ENCODE assay signal across 21 cellular contexts in genomic region chr2:85199692-85200091, GRCh38.
DNase-seq lines count a peak whose midpoint lies in the region; ATAC-seq and TF ChIP-seq lines count a peak whose summit lies in the region.
"Had no signal": no experiment of that assay in that cellular context is flagged by ENCODE, and none has a peak within 500 bp of the region (broad histone marks: within the 10 kb centered on the region; RNA-seq: fewer than 3 reads in every experiment).

No MANE protein-coding gene starts in this region.

- no peak overlapping the region for H4K5ac ChIP-seq in IMR-90 (ENCODE audit: low read depth, low read length)

- no peaks in the 10 kb centered on the region for H3K9me3 Mint-ChIP-seq in nephron
- H3K9me3 Mint-ChIP-seq in naive thymus-derived CD4-positive, alpha-beta T cell: no peaks in the 10 kb centered on the region

- H3K23ac ChIP-seq in IMR-90 (ENCODE audit: low read depth, low read length): no peak overlapping the region

- H2BK5ac ChIP-seq in IMR-90 (ENCODE audit: low read depth, low read length, poor library complexity, severe bottlenecking): no peak overlapping the region

- no peak overlapping the region for H4K91ac ChIP-seq in IMR-90 (ENCODE audit: insufficient read depth, low read depth, low read length)

- CTCF ChIA-PET in IMR-90 (lab: Yijun Ruan, JAX): interaction anchor here (1.5 kb wide), 1 partner anchor 11 kb away, joined by 4 read pairs; no protein-coding TSS in a partner anchor
- CTCF ChIA-PET in PC-3 (lab: Charles Lee): no interaction called here
- CTCF ChIA-PET in naive thymus-derived CD4-positive, alpha-beta T cell (lab: Charles Lee): interaction anchor here (0.6 kb wide), 1 partner anchor 1177 kb away, joined by 5 read pairs; no protein-coding TSS in a partner anchor

- H2AK5ac ChIP-seq in IMR-90 (ENCODE audit: low read depth, low read length): no peak overlapping the region

- no peak overlapping the region for H3K14ac ChIP-seq in IMR-90 (replicated peaks; ENCODE audit: low read depth, low read length)

- TF ChIP-seq RAD21 in IMR-90 (IDR thresholded peaks at IDR 0.05; ENCODE audit: low read length): no peak

- H3K27me3 Mint-ChIP-seq in nephron (ENCODE audit: low read depth): no peaks in the 10 kb centered on the region
- H3K27me3 Mint-ChIP-seq in naive thymus-derived CD4-positive, alpha-beta T cell: peaks cover 0 to 15% (median 8%) of the 10 kb centered on the region in 5 donors

- H3K4me1 ChIP-seq in IMR-90 (ENCODE audit: control insufficient read depth, insufficient read depth, low read length): peaks cover 2% of the 10 kb centered on the region; the same call in 1 of the 2 replicates
- H3K4me1 ChIP-seq in PC-3 (ENCODE audit: insufficient read depth, low read length): no peaks in the 10 kb centered on the region
- no peaks in the 10 kb centered on the region for H3K4me1 ChIP-seq in naive thymus-derived CD4-positive, alpha-beta T cell (ENCODE audit: control insufficient read depth in 2 of 2, insufficient read depth in 2 of 2, low read length in 2 of 2)
- H3K4me1 ChIP-seq: A549 had no signal

- dilution Hi-C loops in IMR-90 (cut with HindIII; ENCODE audit: low sequenced_read_pairs, unreplicated experiment): no loop called here

- H2AFZ ChIP-seq in IMR-90 (replicated peaks; ENCODE audit: low read length, poor library complexity) (no peak overlapping the region), PC-3 (ENCODE audit: low read length) (no peak overlapping the region)

- H3K4me1 Mint-ChIP-seq in nephron: peaks cover 25% of the 10 kb centered on the region
- no peaks in the 10 kb centered on the region for H3K4me1 Mint-ChIP-seq in naive thymus-derived CD4-positive, alpha-beta T cell
- H3K4me1 Mint-ChIP-seq: CD14-positive monocyte had no signal

- peaks cover 29% of the 10 kb centered on the region; the same call in 1 of the 2 replicates for H4K20me1 ChIP-seq in IMR-90 (ENCODE audit: insufficient read depth, low read length)
- no peaks in the 10 kb centered on the region for H4K20me1 ChIP-seq in PC-3 (ENCODE audit: low read length)

- H3K36me3 ChIP-seq in IMR-90 (ENCODE audit: control insufficient read depth, insufficient read depth, low read length): no peaks in the 10 kb centered on the region
- no peaks in the 10 kb centered on the region for H3K36me3 ChIP-seq in PC-3 (ENCODE audit: low read depth, low read length)
- H3K36me3 ChIP-seq in naive thymus-derived CD4-positive, alpha-beta T cell (ENCODE audit: control insufficient read depth in 2 of 3, insufficient read depth in 3 of 3, low read length in 3 of 3): no peaks in the 10 kb centered on the region

- no peaks in the 10 kb centered on the region for H3K79me2 ChIP-seq in PC-3 (ENCODE audit: low read length)

- H3K4me3 Mint-ChIP-seq in nephron: no peak overlapping the region
- H3K4me3 Mint-ChIP-seq in naive thymus-derived CD4-positive, alpha-beta T cell: no peak overlapping the region
- H3K4me3 Mint-ChIP-seq: CD14-positive monocyte had no signal

- peaks cover 39 to 57% of the 10 kb centered on the region in 2 experiments for H3K79me1 ChIP-seq in IMR-90 (ENCODE audit: low read depth in 1 of 2, low read length in 2 of 2)

- intact Hi-C loops in IMR-90 (cut with micrococcal nuclease): no loop called here
- intact Hi-C loops in PC-3 (cut with micrococcal nuclease): no loop called here
- intact Hi-C loops in naive thymus-derived CD4-positive, alpha-beta T cell (cut with micrococcal nuclease): no loop called here

- H3K27ac Mint-ChIP-seq in nephron: peak overlapping the region; percentile 6 to 47 (median 12)
- no peak overlapping the region for H3K27ac Mint-ChIP-seq in naive thymus-derived CD4-positive, alpha-beta T cell
- H3K27ac Mint-ChIP-seq: CD14-positive monocyte had no signal

- no peak overlapping the region for H3K27ac ChIP-seq in IMR-90 (ENCODE audit: insufficient read depth, low read length)
- H3K27ac ChIP-seq in PC-3 (ENCODE audit: low read length): no peak overlapping the region
- no peak overlapping the region for H3K27ac ChIP-seq in naive thymus-derived CD4-positive, alpha-beta T cell (ENCODE audit: low read depth, low read length)
- H3K27ac ChIP-seq: A549, HL-60, RWPE1 had no signal

- no peak overlapping the region for H3K18ac ChIP-seq in IMR-90 (ENCODE audit: low read depth, low read length)

- H3K9me2 ChIP-seq in PC-3 (replicated peaks; ENCODE audit: low read length): no peaks in the 10 kb centered on the region

- H2AK9ac ChIP-seq in IMR-90 (replicated peaks; ENCODE audit: low read depth, low read length, poor library complexity): no peak overlapping the region

- no peak overlapping the region for H4K8ac ChIP-seq in IMR-90 (ENCODE audit: low read depth in 2 of 2, low read length in 2 of 2)

- TF ChIP-seq POLR2A in IMR-90 (IDR thresholded peaks at IDR 0.05; ENCODE audit: low read depth, low read length): no peak

- DNase-seq in AG09319 (ENCODE audit: extremely low read depth, low read depth) (peak; percentile 15), IMR-90 (peak; percentile 29), fibroblast of mammary gland (ENCODE audit: low read depth) (peak; percentile 25), PC-3 (no peak), NCI-H1105 (lab: John Stamatoyannopoulos, UW) (no peak)
- DNase-seq in stimulated activated CD4-positive, alpha-beta T cell treated with anti-CD3 and anti-CD28 coated beads, Interleukin-15, amount 100 ng/mL, for 24 hours: no peak
- DNase-seq in naive thymus-derived CD4-positive, alpha-beta T cell: no peak
- DNase-seq: AML-193, DMS 273 treated with DMSO at 0.1 percent for 48 hours, GF-D8, MV-4-11, NCI-H1417 treated with DMSO at 0.1 percent for 48 hours, NCI-H1930, NCI-H446 treated with DMSO at 0.1 percent for 48 hours, OCI-M1 had no signal

- WGBS in IMR-90 (ENCODE audit: extremely low coverage in 2 of 2, insufficient read length in 1 of 2), 2 experiments: 100% methylated on average over 1 of the region's 3 CpGs; no CpG with 5 or more reads in 1 of the 2 experiments

- H3K36me3 Mint-ChIP-seq in nephron (ENCODE audit: low read depth): peaks cover 4% of the 10 kb centered on the region
- no peaks in the 10 kb centered on the region for H3K36me3 Mint-ChIP-seq in naive thymus-derived CD4-positive, alpha-beta T cell
- H3K36me3 Mint-ChIP-seq: CD14-positive monocyte had no signal

- no peak overlapping the region for H2BK15ac ChIP-seq in IMR-90 (ENCODE audit: low read depth, low read length)

- no peaks in the 10 kb centered on the region for H3F3A ChIP-seq in PC-3 (ENCODE audit: low read length, unreplicated experiment)

- H2BK20ac ChIP-seq in IMR-90 (ENCODE audit: low read depth, low read length): no peak overlapping the region

- H3K4me2 ChIP-seq in IMR-90 (ENCODE audit: low read depth, low read length): no peak overlapping the region
- H3K4me2 ChIP-seq in PC-3 (ENCODE audit: low read length): no peak overlapping the region
- H3K4me2 ChIP-seq: A549 had no signal

- POLR2A ChIA-PET in IMR-90 (lab: Charles Lee; ENCODE audit: unreplicated experiment): interaction anchor here (0.5 kb wide), 1 partner anchor 24 kb away, joined by 5 read pairs; no protein-coding TSS in a partner anchor
- POLR2A ChIA-PET in PC-3 (lab: Charles Lee; ENCODE audit: unreplicated experiment): no interaction called here
- POLR2A ChIA-PET in naive thymus-derived CD4-positive, alpha-beta T cell (lab: Charles Lee): no interaction called here

- 0 out of 2 replicates have a peak, but pooled peaks cover 2% of the 10 kb centered on the region for H3K9me1 ChIP-seq in IMR-90 (ENCODE audit: insufficient read depth, low read length)

- H3K9ac ChIP-seq in IMR-90 (ENCODE audit: low read depth, low read length) (no peak overlapping the region), PC-3 (ENCODE audit: low read length) (no peak overlapping the region)

- TF ChIP-seq CTCF in AG09319 (IDR thresholded peaks at IDR 0.05; ENCODE audit: low read depth, low read length) (no peak), IMR-90 (conservative IDR thresholded peaks at IDR 0.05; ENCODE audit: low read depth, low read length) (no peak), fibroblast of mammary gland (conservative IDR thresholded peaks at IDR 0.05; ENCODE audit: control insufficient read depth, insufficient read depth, low read depth, low read length) (no peak), nephron (IDR thresholded peaks at IDR 0.05; ENCODE audit: unreplicated experiment in 3 of 3) (no peak), PC-3 (conservative IDR thresholded peaks at IDR 0.05; ENCODE audit: low read depth, low read length) (no peak)

- ATAC-seq in IMR-90 (ENCODE audit: low read depth) (no peak), PC-3 (no peak)
- no peak for ATAC-seq in naive thymus-derived CD4-positive, alpha-beta T cell
- ATAC-seq: A549, HCT116 had no signal

- BruUV-seq in IMR-90 (replicated peaks; lab: Mats Ljungman, UMichigan): no TSS peak
- BruUV-seq in PC-3 (replicated peaks; lab: Mats Ljungman, UMichigan): no TSS peak

- H3K56ac ChIP-seq in IMR-90 (ENCODE audit: extremely low read depth, insufficient read depth, low read length): no peak overlapping the region

- no peak overlapping the region for H2BK120ac ChIP-seq in IMR-90 (ENCODE audit: low read depth, low read length)

- H3K4me3 ChIP-seq in IMR-90 (ENCODE audit: insufficient read depth, low read depth, low read length): no peak overlapping the region
- no peak overlapping the region for H3K4me3 ChIP-seq in fibroblast of mammary gland (ENCODE audit: control insufficient read depth, low read depth, low read length)
- no peak overlapping the region for H3K4me3 ChIP-seq in PC-3 (ENCODE audit: low read length)
- no peak overlapping the region for H3K4me3 ChIP-seq in naive thymus-derived CD4-positive, alpha-beta T cell (ENCODE audit: low read length)
- H3K4me3 ChIP-seq: A549 had no signal

- H3K4ac ChIP-seq in IMR-90 (ENCODE audit: low read depth, low read length): no peak overlapping the region

- no peaks in the 10 kb centered on the region for H3K27me3 ChIP-seq in IMR-90 (ENCODE audit: control insufficient read depth, insufficient read depth, low read length)
- no peaks in the 10 kb centered on the region for H3K27me3 ChIP-seq in PC-3 (ENCODE audit: low read length)
- H3K27me3 ChIP-seq in naive thymus-derived CD4-positive, alpha-beta T cell (ENCODE audit: control insufficient read depth in 2 of 2, insufficient read depth in 2 of 2, low read length in 2 of 2): no peaks in the 10 kb centered on the region

- H3K9me3 ChIP-seq in IMR-90 (ENCODE audit: control insufficient read depth, insufficient read depth, low read length) (no peaks in the 10 kb centered on the region), PC-3 (ENCODE audit: low read length) (no peaks in the 10 kb centered on the region)
- no peaks in the 10 kb centered on the region for H3K9me3 ChIP-seq in naive thymus-derived CD4-positive, alpha-beta T cell (ENCODE audit: control insufficient read depth in 2 of 3, low read length in 3 of 3)
- H3K9me3 ChIP-seq: A549 had no signal

- in situ Hi-C loops in IMR-90 (cut with MboI; ENCODE audit: low sequenced_read_pairs): no loop called here

TF ChIP-seq in IMR-90, 13 proteins besides CTCF, POLR2A, EP300 and RAD21:
- TF ChIP-seq CEBPB (IDR thresholded peaks at IDR 0.05; ENCODE audit: low read depth, low read length) (peak; percentile 80), BHLHE40 (IDR thresholded peaks at IDR 0.05; ENCODE audit: low read depth, low read length) (no peak)
TF ChIP-seq in IMR-90: peak in this region for 1.

Comparison
In these comparisons a context has a peak if more than half of its experiments do, and no peak if none do; other contexts are left out.
1. DNase-seq: peak in AG09319 (single experiment), IMR-90 (single experiment) and fibroblast of mammary gland (single experiment); none in PC-3 (single experiment), stimulated activated CD4-positive, alpha-beta T cell treated with anti-CD3 and anti-CD28 coated beads, Interleukin-15, amount 100 ng/mL, for 24 hours (single experiment), NCI-H1105 (single experiment) and naive thymus-derived CD4-positive, alpha-beta T cell (0 of 9).
2. H3K27ac Mint-ChIP-seq: peak in nephron (3 of 3); none in naive thymus-derived CD4-positive, alpha-beta T cell (0 of 9).